In genomic region chr7:7964250-7964649, GRCh38 we compare ENCODE assay signal across 25 cellular contexts.
"Had no signal": no experiment of that assay in that cellular context is flagged by ENCODE, and none has a peak within 500 bp of the region (broad histone marks: within the 10 kb centered on the region; RNA-seq: fewer than 3 reads in every experiment).

No MANE protein-coding gene starts in this region.

- H3K27ac ChIP-seq: esophagus squamous epithelium, heart right ventricle, left lung, neural progenitor cell, parathyroid adenoma, right lobe of liver, thoracic aorta, tibial nerve, upper lobe of left lung had no signal

- H3K36me3 Mint-ChIP-seq: naive thymus-derived CD4-positive, alpha-beta T cell; neural progenitor cell; stimulated activated naive B cell treated with anti-CD40 and anti-IgM and Interleukin-4, amounts not matched to agents 10 μg/mL and 1 μg/mL and 100 μg/mL, for 72 hours had no signal

- H3K27me3 Mint-ChIP-seq: effector memory CD8-positive, alpha-beta T cell; naive thymus-derived CD4-positive, alpha-beta T cell; progenitor cell of endocrine pancreas; stimulated activated naive B cell treated with anti-CD40 and anti-IgM and Interleukin-4, amounts not matched to agents 10 μg/mL and 1 μg/mL and 100 μg/mL, for 72 hours; stimulated activated naive CD8-positive, alpha-beta T cell treated with anti-CD3 and anti-CD28 coated beads, Interleukin-15, Interleukin-2, amounts not matched to agents 100 ng/mL and 50 ng/mL, for 24 hours had no signal

- DNase-seq: effector memory CD8-positive, alpha-beta T cell; erythroblast; esophagus squamous epithelium; foreskin melanocyte; glutamatergic neuron; heart right ventricle; hippocampal formation; left cardiac atrium; left lung; mesendoderm; midbrain; right lobe of liver; small intestine; stimulated activated CD4-positive, alpha-beta T cell treated with anti-CD3 and anti-CD28 coated beads, Interleukin-15, amount 100 ng/mL, for 24 hours; stimulated activated CD4-positive, alpha-beta T cell treated with anti-CD3 and anti-CD28 coated beads, Interleukin-2, amount 100 ng/mL, for 48 hours; stimulated activated naive B cell treated with anti-CD40 and anti-IgM and Interleukin-4, amounts not matched to agents 10 μg/mL and 1 μg/mL and 100 μg/mL, for 72 hours; upper lobe of left lung had no signal

- H3K4me2 ChIP-seq: neural progenitor cell had no signal

- H3K4me3 Mint-ChIP-seq: effector memory CD8-positive, alpha-beta T cell; nephron; neural progenitor cell; stimulated activated naive B cell treated with anti-CD40 and anti-IgM and Interleukin-4, amounts not matched to agents 10 μg/mL and 1 μg/mL and 100 μg/mL, for 72 hours; stimulated activated naive CD8-positive, alpha-beta T cell treated with anti-CD3 and anti-CD28 coated beads, Interleukin-15, Interleukin-2, amounts not matched to agents 100 ng/mL and 50 ng/mL, for 24 hours had no signal

- H3K36me3 ChIP-seq: esophagus squamous epithelium, heart right ventricle, left lung, neural progenitor cell, right lobe of liver, thoracic aorta, tibial nerve, upper lobe of left lung had no signal

- H3K4me3 ChIP-seq: esophagus squamous epithelium, heart right ventricle, left lung, neural progenitor cell, right lobe of liver, thoracic aorta, tibial nerve, upper lobe of left lung had no signal

- H3K9ac ChIP-seq: neural progenitor cell, parathyroid adenoma had no signal

- H3K79me2 ChIP-seq: parathyroid adenoma had no signal

- H3K4me1 ChIP-seq: parathyroid adenoma had no signal

- H2AFZ ChIP-seq: neural progenitor cell, parathyroid adenoma had no signal

- H3K9me3 Mint-ChIP-seq: effector memory CD8-positive, alpha-beta T cell; naive thymus-derived CD4-positive, alpha-beta T cell; nephron; neural progenitor cell; stimulated activated naive B cell treated with anti-CD40 and anti-IgM and Interleukin-4, amounts not matched to agents 10 μg/mL and 1 μg/mL and 100 μg/mL, for 72 hours; stimulated activated naive CD8-positive, alpha-beta T cell treated with anti-CD3 and anti-CD28 coated beads, Interleukin-15, Interleukin-2, amounts not matched to agents 100 ng/mL and 50 ng/mL, for 24 hours had no signal

- H3K27me3 ChIP-seq: esophagus squamous epithelium, heart right ventricle, left lung, neural progenitor cell, right lobe of liver, tibial nerve, upper lobe of left lung had no signal

- H3K9me3 ChIP-seq: esophagus squamous epithelium, heart right ventricle, left lung, right lobe of liver, thoracic aorta, tibial nerve, upper lobe of left lung had no signal

- H3K27ac Mint-ChIP-seq: effector memory CD8-positive, alpha-beta T cell; nephron; neural progenitor cell; progenitor cell of endocrine pancreas; stimulated activated naive B cell treated with anti-CD40 and anti-IgM and Interleukin-4, amounts not matched to agents 10 μg/mL and 1 μg/mL and 100 μg/mL, for 72 hours; stimulated activated naive CD8-positive, alpha-beta T cell treated with anti-CD3 and anti-CD28 coated beads, Interleukin-15, Interleukin-2, amounts not matched to agents 100 ng/mL and 50 ng/mL, for 24 hours had no signal

- ATAC-seq: effector memory CD8-positive, alpha-beta T cell; heart right ventricle; left cardiac atrium; left lung; naive thymus-derived CD4-positive, alpha-beta T cell; right lobe of liver; stimulated activated naive B cell treated with anti-CD40 and anti-IgM and Interleukin-4, amounts not matched to agents 10 μg/mL and 1 μg/mL and 100 μg/mL, for 72 hours had no signal
